In the genomic region with DNA sequence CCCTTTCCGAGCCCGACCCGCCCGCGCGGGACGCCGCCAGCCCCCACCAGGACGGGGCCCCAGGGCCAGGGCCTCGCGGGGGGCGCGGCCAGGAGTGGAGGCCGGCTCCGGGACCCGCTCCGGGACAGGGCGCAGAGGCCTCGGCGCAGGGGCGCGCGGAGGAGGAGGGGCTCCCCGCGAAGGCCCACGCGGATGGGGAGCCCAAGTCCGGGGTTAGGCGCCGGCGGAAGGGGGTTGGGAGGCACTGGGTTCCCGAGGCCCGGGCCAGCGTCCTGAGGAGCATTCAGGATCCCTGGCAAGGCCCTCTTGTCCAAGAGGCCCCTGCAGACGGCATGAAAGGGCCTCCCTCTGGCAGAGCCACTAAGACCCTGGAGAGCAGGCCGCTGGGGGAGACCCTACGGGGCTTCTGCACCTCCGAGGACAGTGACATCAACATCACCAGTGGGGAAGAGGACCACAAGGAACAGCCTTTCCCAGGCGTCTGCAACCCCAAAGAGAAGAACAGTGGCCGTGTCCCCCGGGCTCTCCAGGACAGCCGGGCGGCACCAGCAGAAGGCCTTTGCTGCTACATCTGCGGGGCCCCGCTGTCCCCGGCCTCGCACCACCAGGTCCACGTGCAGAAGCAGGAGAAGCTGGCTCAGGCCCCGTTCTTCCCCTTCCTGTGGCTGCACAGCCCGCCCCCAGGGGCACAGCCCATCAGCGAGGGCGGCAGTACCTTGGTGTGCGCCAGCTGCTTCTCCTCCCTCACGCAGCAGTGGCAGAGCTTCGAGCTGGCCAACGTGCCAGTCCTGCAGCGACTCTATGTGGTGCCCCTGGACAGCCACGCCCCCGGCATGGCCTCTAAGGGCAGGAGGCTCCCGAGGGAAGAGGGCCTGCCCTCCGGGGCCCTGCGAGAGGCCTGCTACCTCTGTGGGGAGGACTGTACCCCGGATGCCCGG, we compare ENCODE assay signal across 1 cellular context.
TF ChIP-seq lines count a peak whose summit lies in the region.

No MANE protein-coding gene starts in this region.

TF ChIP-seq in K562, 482 proteins besides CTCF, POLR2A, EP300 and RAD21 (continued from another document and continues in another):
- TF ChIP-seq, protein P1, sequence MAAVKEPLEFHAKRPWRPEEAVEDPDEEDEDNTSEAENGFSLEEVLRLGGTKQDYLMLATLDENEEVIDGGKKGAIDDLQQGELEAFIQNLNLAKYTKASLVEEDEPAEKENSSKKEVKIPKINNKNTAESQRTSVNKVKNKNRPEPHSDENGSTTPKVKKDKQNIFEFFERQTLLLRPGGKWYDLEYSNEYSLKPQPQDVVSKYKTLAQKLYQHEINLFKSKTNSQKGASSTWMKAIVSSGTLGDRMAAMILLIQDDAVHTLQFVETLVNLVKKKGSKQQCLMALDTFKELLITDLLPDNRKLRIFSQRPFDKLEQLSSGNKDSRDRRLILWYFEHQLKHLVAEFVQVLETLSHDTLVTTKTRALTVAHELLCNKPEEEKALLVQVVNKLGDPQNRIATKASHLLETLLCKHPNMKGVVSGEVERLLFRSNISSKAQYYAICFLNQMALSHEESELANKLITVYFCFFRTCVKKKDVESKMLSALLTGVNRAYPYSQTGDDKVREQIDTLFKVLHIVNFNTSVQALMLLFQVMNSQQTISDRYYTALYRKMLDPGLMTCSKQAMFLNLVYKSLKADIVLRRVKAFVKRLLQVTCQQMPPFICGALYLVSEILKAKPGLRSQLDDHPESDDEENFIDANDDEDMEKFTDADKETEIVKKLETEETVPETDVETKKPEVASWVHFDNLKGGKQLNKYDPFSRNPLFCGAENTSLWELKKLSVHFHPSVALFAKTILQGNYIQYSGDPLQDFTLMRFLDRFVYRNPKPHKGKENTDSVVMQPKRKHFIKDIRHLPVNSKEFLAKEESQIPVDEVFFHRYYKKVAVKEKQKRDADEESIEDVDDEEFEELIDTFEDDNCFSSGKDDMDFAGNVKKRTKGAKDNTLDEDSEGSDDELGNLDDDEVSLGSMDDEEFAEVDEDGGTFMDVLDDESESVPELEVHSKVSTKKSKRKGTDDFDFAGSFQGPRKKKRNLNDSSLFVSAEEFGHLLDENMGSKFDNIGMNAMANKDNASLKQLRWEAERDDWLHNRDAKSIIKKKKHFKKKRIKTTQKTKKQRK (IDR thresholded peaks at IDR 0.05; ENCODE audit: borderline replicate concordance, low read depth, low read length) = no peak
- TF ChIP-seq, protein P2, sequence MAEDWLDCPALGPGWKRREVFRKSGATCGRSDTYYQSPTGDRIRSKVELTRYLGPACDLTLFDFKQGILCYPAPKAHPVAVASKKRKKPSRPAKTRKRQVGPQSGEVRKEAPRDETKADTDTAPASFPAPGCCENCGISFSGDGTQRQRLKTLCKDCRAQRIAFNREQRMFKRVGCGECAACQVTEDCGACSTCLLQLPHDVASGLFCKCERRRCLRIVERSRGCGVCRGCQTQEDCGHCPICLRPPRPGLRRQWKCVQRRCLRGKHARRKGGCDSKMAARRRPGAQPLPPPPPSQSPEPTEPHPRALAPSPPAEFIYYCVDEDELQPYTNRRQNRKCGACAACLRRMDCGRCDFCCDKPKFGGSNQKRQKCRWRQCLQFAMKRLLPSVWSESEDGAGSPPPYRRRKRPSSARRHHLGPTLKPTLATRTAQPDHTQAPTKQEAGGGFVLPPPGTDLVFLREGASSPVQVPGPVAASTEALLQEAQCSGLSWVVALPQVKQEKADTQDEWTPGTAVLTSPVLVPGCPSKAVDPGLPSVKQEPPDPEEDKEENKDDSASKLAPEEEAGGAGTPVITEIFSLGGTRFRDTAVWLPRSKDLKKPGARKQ (CRISPR knock-in tag; IDR thresholded peaks at IDR 0.05) = no peak
- TF ChIP-seq GATAD2B (IDR thresholded peaks at IDR 0.05; ENCODE audit: borderline replicate concordance) (0 out of 2 replicates have a peak, but pooled peaks have one; percentile 7), PRMT5 (CRISPR knock-in tag; IDR thresholded peaks at IDR 0.05) (no peak), TAF15 (IDR thresholded peaks at IDR 0.05; ENCODE audit: low read depth, low read length) (no peak), ZNF584 (CRISPR knock-in tag; IDR thresholded peaks at IDR 0.05; ENCODE audit: low read depth) (no peak), ZBTB7A (IDR thresholded peaks at IDR 0.05; ENCODE audit: borderline replicate concordance, control insufficient read depth, low read depth, low read length) (peak; percentile 73; the same call in 1 of the 2 replicates), SMARCB1 (IDR thresholded peaks at IDR 0.05; ENCODE audit: insufficient read length, low read depth) (no peak), MCM2 (IDR thresholded peaks at IDR 0.05; ENCODE audit: low read depth) (no peak), PCBP2 (IDR thresholded peaks at IDR 0.05; ENCODE audit: low read depth, low read length, poor library complexity, severe bottlenecking) (no peak), BCLAF1 (IDR thresholded peaks at IDR 0.05; ENCODE audit: borderline replicate concordance in 1 of 2, control insufficient read depth in 1 of 2, low read depth in 2 of 2, low read length in 1 of 2) (no peak), SREBF2 (CRISPR knock-in tag; IDR thresholded peaks at IDR 0.05) (no peak), ZNF436 (CRISPR knock-in tag; IDR thresholded peaks at IDR 0.05) (no peak), NR3C1 (CRISPR knock-in tag; IDR thresholded peaks at IDR 0.05) (0 out of 2 replicates have a peak, but pooled peaks have one; percentile 79), BCL6 (CRISPR knock-in tag; IDR thresholded peaks at IDR 0.05) (no peak), HNRNPL (IDR thresholded peaks at IDR 0.05; ENCODE audit: low read depth, low read length) (peak; percentile 65; the same call in 1 of the 2 replicates), MGA (IDR thresholded peaks at IDR 0.05) (peak; percentile 75), PTRF (tag; IDR thresholded peaks at IDR 0.05) (no peak), EGR1 (conservative IDR thresholded peaks at IDR 0.05) (no peak), SMAD2 (IDR thresholded peaks at IDR 0.05; ENCODE audit: low read depth, low read length) (no peak), GTF2E2 (tag; IDR thresholded peaks at IDR 0.05) (no peak), ETV5 (CRISPR knock-in tag; IDR thresholded peaks at IDR 0.05; ENCODE audit: low read depth) (no peak), RAD51 (IDR thresholded peaks at IDR 0.05; ENCODE audit: borderline replicate concordance, low read depth) (no peak), CBX8 (IDR thresholded peaks at IDR 0.05; ENCODE audit: borderline replicate concordance, extremely low read depth, low read depth, low read length, poor library complexity, severe bottlenecking) (no peak), ZNF589 (CRISPR knock-in tag; IDR thresholded peaks at IDR 0.05; ENCODE audit: low read depth) (no peak)
- TF ChIP-seq, protein P3, sequence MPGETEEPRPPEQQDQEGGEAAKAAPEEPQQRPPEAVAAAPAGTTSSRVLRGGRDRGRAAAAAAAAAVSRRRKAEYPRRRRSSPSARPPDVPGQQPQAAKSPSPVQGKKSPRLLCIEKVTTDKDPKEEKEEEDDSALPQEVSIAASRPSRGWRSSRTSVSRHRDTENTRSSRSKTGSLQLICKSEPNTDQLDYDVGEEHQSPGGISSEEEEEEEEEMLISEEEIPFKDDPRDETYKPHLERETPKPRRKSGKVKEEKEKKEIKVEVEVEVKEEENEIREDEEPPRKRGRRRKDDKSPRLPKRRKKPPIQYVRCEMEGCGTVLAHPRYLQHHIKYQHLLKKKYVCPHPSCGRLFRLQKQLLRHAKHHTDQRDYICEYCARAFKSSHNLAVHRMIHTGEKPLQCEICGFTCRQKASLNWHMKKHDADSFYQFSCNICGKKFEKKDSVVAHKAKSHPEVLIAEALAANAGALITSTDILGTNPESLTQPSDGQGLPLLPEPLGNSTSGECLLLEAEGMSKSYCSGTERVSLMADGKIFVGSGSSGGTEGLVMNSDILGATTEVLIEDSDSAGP (CRISPR knock-in tag; IDR thresholded peaks at IDR 0.05) = no peak
- TF ChIP-seq, protein P4, sequence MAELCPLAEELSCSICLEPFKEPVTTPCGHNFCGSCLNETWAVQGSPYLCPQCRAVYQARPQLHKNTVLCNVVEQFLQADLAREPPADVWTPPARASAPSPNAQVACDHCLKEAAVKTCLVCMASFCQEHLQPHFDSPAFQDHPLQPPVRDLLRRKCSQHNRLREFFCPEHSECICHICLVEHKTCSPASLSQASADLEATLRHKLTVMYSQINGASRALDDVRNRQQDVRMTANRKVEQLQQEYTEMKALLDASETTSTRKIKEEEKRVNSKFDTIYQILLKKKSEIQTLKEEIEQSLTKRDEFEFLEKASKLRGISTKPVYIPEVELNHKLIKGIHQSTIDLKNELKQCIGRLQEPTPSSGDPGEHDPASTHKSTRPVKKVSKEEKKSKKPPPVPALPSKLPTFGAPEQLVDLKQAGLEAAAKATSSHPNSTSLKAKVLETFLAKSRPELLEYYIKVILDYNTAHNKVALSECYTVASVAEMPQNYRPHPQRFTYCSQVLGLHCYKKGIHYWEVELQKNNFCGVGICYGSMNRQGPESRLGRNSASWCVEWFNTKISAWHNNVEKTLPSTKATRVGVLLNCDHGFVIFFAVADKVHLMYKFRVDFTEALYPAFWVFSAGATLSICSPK (IDR thresholded peaks at IDR 0.05; ENCODE audit: borderline replicate concordance) = no peak
